Comparison of ENCODE assay signal across 10 cellular contexts in genomic region chr11:130677486-130678153, GRCh38.
DNase-seq lines count a peak whose midpoint lies in the region; ATAC-seq and TF ChIP-seq lines count a peak whose summit lies in the region.
"Had no signal": no experiment of that assay in that cellular context is flagged by ENCODE, and none has a peak within 500 bp of the region (broad histone marks: within the 10 kb centered on the region; RNA-seq: fewer than 3 reads in every experiment).

No MANE protein-coding gene starts in this region.

- intact Hi-C loops in A673 (cut with micrococcal nuclease; ENCODE audit: unreplicated experiment), result no loop called here
- intact Hi-C loops in IMR-90 (cut with micrococcal nuclease), result loop anchor here (5.0 kb wide), 1 partner anchor 150 kb away; no protein-coding TSS in a partner anchor
- intact Hi-C loops in mucosa of descending colon (cut with DNase I, micrococcal nuclease), result no loop called here

- TF ChIP-seq POLR2A in IMR-90 (IDR thresholded peaks at IDR 0.05; ENCODE audit: low read depth, low read length), result no peak

- peak overlapping the region; percentile 56 for H4K5ac ChIP-seq in IMR-90 (ENCODE audit: low read depth, low read length)

- peak; percentile 54 for DNase-seq in A673 (ENCODE audit: low spot score)
- peak; percentile 70 for DNase-seq in IMR-90
- no peak for DNase-seq in coronary artery (ENCODE audit: low spot score)
- DNase-seq in kidney epithelial cell (ENCODE audit: low read depth), result peak; percentile 86
- no peak for DNase-seq in NCI-H1105 treated with DMSO at 0.1 percent for 48 hours (lab: John Stamatoyannopoulos, UW)
- DNase-seq in mucosa of descending colon, result no peak
- DNase-seq: Kasumi-1 had no signal

- no peaks in the 10 kb centered on the region for H3K4me1 ChIP-seq in A673 (ENCODE audit: insufficient read depth, low read length, poor library complexity, severe bottlenecking)
- H3K4me1 ChIP-seq in IMR-90 (ENCODE audit: control insufficient read depth, insufficient read depth, low read length), result peaks cover 19% of the 10 kb centered on the region
- no peaks in the 10 kb centered on the region for H3K4me1 ChIP-seq in mucosa of descending colon (ENCODE audit: low read depth)

- peak overlapping the region; percentile 77 for H2AFZ ChIP-seq in IMR-90 (replicated peaks; ENCODE audit: low read length, poor library complexity)

- H2AK9ac ChIP-seq in IMR-90 (replicated peaks; ENCODE audit: low read depth, low read length, poor library complexity), result no peak overlapping the region

- no peaks in the 10 kb centered on the region for H3K27me3 ChIP-seq in A673 (replicated peaks; ENCODE audit: insufficient read depth, low read depth, low read length, poor library complexity)
- H3K27me3 ChIP-seq in IMR-90 (ENCODE audit: control insufficient read depth, insufficient read depth, low read length), result no peaks in the 10 kb centered on the region
- no peaks in the 10 kb centered on the region for H3K27me3 ChIP-seq in kidney epithelial cell (ENCODE audit: control insufficient read depth, insufficient read depth, low read length)
- H3K27me3 ChIP-seq: BLaER1 had no signal

- no peaks in the 10 kb centered on the region for H4K20me1 ChIP-seq in IMR-90 (ENCODE audit: insufficient read depth, low read length)
- H4K20me1 ChIP-seq: BLaER1 had no signal

- peak overlapping the region; percentile 54; the same call in 2 of the 3 replicates for H2BK15ac ChIP-seq in IMR-90 (ENCODE audit: low read depth, low read length)

- POLR2A ChIA-PET in A673 (lab: Charles Lee; ENCODE audit: low non-redundant PET), result no interaction called here
- POLR2A ChIA-PET in IMR-90 (lab: Charles Lee; ENCODE audit: unreplicated experiment), result no interaction called here

- H3K36me3 ChIP-seq in A673 (ENCODE audit: insufficient read depth, low read length, poor library complexity, severe bottlenecking), result no peaks in the 10 kb centered on the region
- no peaks in the 10 kb centered on the region for H3K36me3 ChIP-seq in IMR-90 (ENCODE audit: control insufficient read depth, insufficient read depth, low read length)
- no peaks in the 10 kb centered on the region for H3K36me3 ChIP-seq in kidney epithelial cell (ENCODE audit: control insufficient read depth, insufficient read depth, low read length)
- H3K36me3 ChIP-seq in mucosa of descending colon (ENCODE audit: low read depth), result no peaks in the 10 kb centered on the region
- H3K36me3 ChIP-seq: BLaER1 had no signal

- no peak for TF ChIP-seq CTCF in A673 (conservative IDR thresholded peaks at IDR 0.05; ENCODE audit: low read depth, low read length)
- no peak for TF ChIP-seq CTCF in IMR-90 (conservative IDR thresholded peaks at IDR 0.05; ENCODE audit: low read depth, low read length)
- no peak for TF ChIP-seq CTCF in coronary artery (IDR thresholded peaks at IDR 0.05)
- TF ChIP-seq CTCF in kidney epithelial cell (IDR thresholded peaks at IDR 0.05; ENCODE audit: insufficient read depth, low read length, poor library complexity, severe bottlenecking), result no peak
- TF ChIP-seq CTCF in mucosa of descending colon (IDR thresholded peaks at IDR 0.05), result no peak

- WGBS in IMR-90 (ENCODE audit: extremely low coverage in 2 of 2, insufficient read length in 1 of 2), 2 experiments, result no CpG with 5 or more reads among the region's 6 CpGs

- H3K4me3 ChIP-seq in A673 (ENCODE audit: low read depth, low read length, poor library complexity, severe bottlenecking) (no peak overlapping the region), IMR-90 (ENCODE audit: insufficient read depth, low read depth, low read length) (no peak overlapping the region), coronary artery (no peak overlapping the region), kidney epithelial cell (ENCODE audit: low read depth, low read length) (no peak overlapping the region), mucosa of descending colon (no peak overlapping the region)
- H3K4me3 ChIP-seq: BLaER1 had no signal

- H4K8ac ChIP-seq in IMR-90 (ENCODE audit: low read depth in 2 of 2, low read length in 2 of 2), result peak overlapping the region; percentile 26 to 27; a peak in 2 of 4 replicates

- H3K23ac ChIP-seq in IMR-90 (ENCODE audit: low read depth, low read length), result 0 out of 2 replicates have a peak overlapping the region, but pooled peaks have one; percentile 10

- H2BK20ac ChIP-seq in IMR-90 (ENCODE audit: low read depth, low read length), result peak overlapping the region; percentile 72; the same call in 1 of the 2 replicates

- BruUV-seq in A673 (replicated peaks; lab: Mats Ljungman, UMichigan) (no TSS peak), IMR-90 (replicated peaks; lab: Mats Ljungman, UMichigan) (no TSS peak)

- CTCF ChIA-PET in A673 (lab: Charles Lee) (no interaction called here), IMR-90 (lab: Yijun Ruan, JAX) (no interaction called here)

- peak overlapping the region; percentile 25; the same call in 1 of the 2 replicates for H3K4me2 ChIP-seq in IMR-90 (ENCODE audit: low read depth, low read length)
- H3K4me2 ChIP-seq: BLaER1 had no signal

- H3K9me3 ChIP-seq in A673 (ENCODE audit: low read depth, low read length, poor library complexity, severe bottlenecking) (peaks cover 28% of the 10 kb centered on the region), IMR-90 (ENCODE audit: control insufficient read depth, insufficient read depth, low read length) (peaks cover 10% of the 10 kb centered on the region), mucosa of descending colon (peaks cover 21% of the 10 kb centered on the region)

- H3K27ac ChIP-seq in A673 (ENCODE audit: low read depth, low read length, poor library complexity, severe bottlenecking), result no peak overlapping the region
- H3K27ac ChIP-seq in IMR-90 (ENCODE audit: insufficient read depth, low read length), result peak overlapping the region; percentile 83; the same call in 1 of the 2 replicates
- peak overlapping the region; percentile 87 to 93 for H3K27ac ChIP-seq in coronary artery
- H3K27ac ChIP-seq: BLaER1 had no signal

- peaks cover 6% of the 10 kb centered on the region for H3K9me1 ChIP-seq in IMR-90 (ENCODE audit: insufficient read depth, low read length)

- ATAC-seq in IMR-90 (ENCODE audit: low read depth), result peak; percentile 77
- ATAC-seq in GM18520 (IDR thresholded peaks at IDR 0.05; ENCODE audit: unreplicated experiment), result no peak
- no peak for ATAC-seq in GM18907 (IDR thresholded peaks at IDR 0.05; ENCODE audit: unreplicated experiment)
- ATAC-seq in mucosa of descending colon, result no peak

- peak overlapping the region; percentile 48 for H3K9ac ChIP-seq in IMR-90 (ENCODE audit: low read depth, low read length)
- H3K9ac ChIP-seq: BLaER1 had no signal

- dilution Hi-C loops in IMR-90 (cut with HindIII; ENCODE audit: low sequenced_read_pairs, unreplicated experiment), result no loop called here

- peak overlapping the region; percentile 86 for H3K18ac ChIP-seq in IMR-90 (ENCODE audit: low read depth, low read length)

- peak overlapping the region; percentile 33 for H2BK5ac ChIP-seq in IMR-90 (ENCODE audit: low read depth, low read length, poor library complexity, severe bottlenecking)

- H4K91ac ChIP-seq in IMR-90 (ENCODE audit: insufficient read depth, low read depth, low read length), result peak overlapping the region; percentile 86

- H3K79me1 ChIP-seq in IMR-90 (ENCODE audit: low read depth in 1 of 2, low read length in 2 of 2), result no peaks in the 10 kb centered on the region

- TF ChIP-seq RAD21 in IMR-90 (IDR thresholded peaks at IDR 0.05; ENCODE audit: low read length), result no peak

- H2AK5ac ChIP-seq in IMR-90 (ENCODE audit: low read depth, low read length), result peak overlapping the region; percentile 22; the same call in 1 of the 2 replicates

- peak overlapping the region; percentile 81 for H2BK120ac ChIP-seq in IMR-90 (ENCODE audit: low read depth, low read length)

- in situ Hi-C loops in IMR-90 (cut with MboI; ENCODE audit: low sequenced_read_pairs), result no loop called here

- H3K4ac ChIP-seq in IMR-90 (ENCODE audit: low read depth, low read length), result peak overlapping the region; percentile 73

- H3K14ac ChIP-seq in IMR-90 (replicated peaks; ENCODE audit: low read depth, low read length), result peak overlapping the region; percentile 35

- peak overlapping the region; percentile 26; the same call in 1 of the 2 replicates for H3K56ac ChIP-seq in IMR-90 (ENCODE audit: extremely low read depth, insufficient read depth, low read length)

TF ChIP-seq in IMR-90, 13 proteins besides CTCF, POLR2A, EP300 and RAD21:
- TF ChIP-seq CEBPB (IDR thresholded peaks at IDR 0.05; ENCODE audit: low read depth, low read length) (peak; percentile 86), ELK1 (IDR thresholded peaks at IDR 0.05; ENCODE audit: borderline replicate concordance, low read depth, low read length) (no peak), MAFK (IDR thresholded peaks at IDR 0.05; ENCODE audit: low read depth, low read length) (no peak), RFX5 (IDR thresholded peaks at IDR 0.05; ENCODE audit: low read depth, low read length) (no peak), CHD1 (IDR thresholded peaks at IDR 0.05; ENCODE audit: low read depth, low read length) (no peak), NFE2L2 (IDR thresholded peaks at IDR 0.05; ENCODE audit: low read depth, low read length) (no peak), RCOR1 (IDR thresholded peaks at IDR 0.05; ENCODE audit: insufficient replicate concordance, low read length) (no peak), FOS (IDR thresholded peaks at IDR 0.05; ENCODE audit: low read depth, low read length) (no peak), BHLHE40 (IDR thresholded peaks at IDR 0.05; ENCODE audit: low read depth, low read length) (peak; percentile 67; the same call in 1 of the 2 replicates), USF2 (IDR thresholded peaks at IDR 0.05; ENCODE audit: low read depth, low read length) (no peak), MXI1 (IDR thresholded peaks at IDR 0.05; ENCODE audit: borderline replicate concordance, low read depth, low read length) (0 out of 2 replicates have a peak, but pooled peaks have one; percentile 1)

Comparison
In these comparisons a context has a peak if more than half of its experiments do, and no peak if none do; other contexts are left out.
1. DNase-seq: peak in A673 (single experiment), IMR-90 (single experiment) and kidney epithelial cell (single experiment); none in coronary artery (single experiment), NCI-H1105 treated with DMSO at 0.1 percent for 48 hours (single experiment) and mucosa of descending colon (0 of 3).